ENCODE assay signal across 8 cellular contexts in genomic region chr19:33080761-33081681, GRCh38. TPM values are rescaled to one million over a fixed set of nuclear protein-coding genes. Genes with fewer than 3 reads are reported as not detected.
A peak's percentile ranks its signal among the peaks of the same experiment; 100 is the strongest.
DNase-seq lines count a peak whose midpoint lies in the region; ATAC-seq and TF ChIP-seq lines count a peak whose summit lies in the region.

GPATCH1 (plus strand) TSS chr19:33081181; CDS start chr19:33081194, 13 bp downstream.

- peaks cover 16% of the 10 kb centered on the region for H3K4me1 Mint-ChIP-seq in activated CD4-positive, alpha-beta T cell treated with anti-CD3 and anti-CD28 coated beads for 36 hours

- TF ChIP-seq CTCF in AG09319 (IDR thresholded peaks at IDR 0.05; ENCODE audit: low read depth, low read length) (no peak), choroid plexus epithelial cell (conservative IDR thresholded peaks at IDR 0.05; ENCODE audit: low read depth, low read length) (no peak)

- DNase-seq in AG09319 (ENCODE audit: extremely low read depth, low read depth): peak; percentile 36
- peak; percentile 73 for DNase-seq in NCI-H460 (ENCODE audit: extremely low read depth, low read depth)
- DNase-seq in activated CD4-positive, alpha-beta T cell treated with anti-CD3 and anti-CD28 coated beads for 36 hours: peak; percentile 93
- DNase-seq in choroid plexus epithelial cell (ENCODE audit: low read depth): peak; percentile 82
- peak; percentile 87 for DNase-seq in kidney tubule cell (ENCODE audit: low spot score)
- peak; percentile 45 to 77 for DNase-seq in stimulated activated CD4-positive, alpha-beta T cell treated with anti-CD3 and anti-CD28 coated beads, Interleukin-1b, Interleukin-23, amount 100 ng/mL, for 1 hour (ENCODE audit: low read depth in 2 of 2)

- ATAC-seq in HG03280 (IDR thresholded peaks at IDR 0.05; ENCODE audit: unreplicated experiment): peak; percentile 92
- ATAC-seq in activated CD4-positive, alpha-beta T cell treated with anti-CD3 and anti-CD28 coated beads for 36 hours: peak; percentile 94

- intact Hi-C loops in activated CD4-positive, alpha-beta T cell treated with anti-CD3 and anti-CD28 coated beads for 36 hours (cut with DNase I, micrococcal nuclease): loop anchor here (1.0 to 2.0 kb wide), 9 partner anchors 17 to 676 kb away; partner anchors contain the start of genes FAAP24 (in 2 of the 2), ANKRD27 (in 1 of the 2), CEBPG (in 1 of the 2) and DPY19L3 (in 1 of the 2)

- TF ChIP-seq POLR2A in GM18951 (IDR thresholded peaks at IDR 0.05; ENCODE audit: extremely low read depth, insufficient read depth, insufficient read length): peak; percentile 81

- CTCF ChIA-PET in activated CD4-positive, alpha-beta T cell treated with anti-CD3 and anti-CD28 coated beads for 36 hours (lab: Charles Lee): interaction anchor here (0.9 to 1.3 kb wide), 4 partner anchors 9 to 481 kb away, joined by 3 to 5 read pairs (median 3); no protein-coding TSS in a partner anchor

- peak within 1 kb of the TSS; percentile 97 for H3K4me3 ChIP-seq in choroid plexus epithelial cell (ENCODE audit: low read depth, low read length)

- H3K36me3 Mint-ChIP-seq in activated CD4-positive, alpha-beta T cell treated with anti-CD3 and anti-CD28 coated beads for 36 hours (ENCODE audit: low read depth): no peaks in the 10 kb centered on the region

- H3K27ac Mint-ChIP-seq in activated CD4-positive, alpha-beta T cell treated with anti-CD3 and anti-CD28 coated beads for 36 hours: peak within 1 kb of the TSS; percentile 97

- no peaks in the 10 kb centered on the region for H3K9me3 Mint-ChIP-seq in activated CD4-positive, alpha-beta T cell treated with anti-CD3 and anti-CD28 coated beads for 36 hours (ENCODE audit: low read depth)

- in situ Hi-C loops in GM18951 (cut with MboI; ENCODE audit: low sequenced_read_pairs, unreplicated experiment): no loop called here

- POLR2A ChIA-PET in activated CD4-positive, alpha-beta T cell treated with anti-CD3 and anti-CD28 coated beads for 36 hours (lab: Charles Lee): no interaction called here

- H3K4me3 Mint-ChIP-seq in activated CD4-positive, alpha-beta T cell treated with anti-CD3 and anti-CD28 coated beads for 36 hours: peak within 1 kb of the TSS; percentile 99

- no peaks in the 10 kb centered on the region for H3K27me3 Mint-ChIP-seq in activated CD4-positive, alpha-beta T cell treated with anti-CD3 and anti-CD28 coated beads for 36 hours

RNA-seq across cellular contexts. Expression of gene GPATCH1, which starts in this region (rescaled TPM):
- 4.0 and 5.0 TPM in 2 replicates for total RNA-seq in NCI-H460 (2014; rRNA removed; shearing (Covaris generic))
- 4.5 and 5.7 TPM in 2 replicates for polyA plus RNA-seq in NCI-H460 (2014; cell fraction: nucleus; rRNA removed)
- total RNA-seq in activated CD4-positive, alpha-beta T cell treated with anti-CD3 and anti-CD28 coated beads for 36 hours: 10 to 100 TPM in 1 of 2 experiments, 1 to 10 TPM in 1; 9.5 to 11.1 TPM

Comparison
In these comparisons a context has a peak if more than half of its experiments do, and no peak if none do; other contexts are left out.
1. Peak in every context shown above with its lines: DNase-seq, ATAC-seq and H3K4me3 ChIP-seq.
2. DNase-seq: peak in every context shown above with its lines; median percentile 93 in activated CD4-positive, alpha-beta T cell treated with anti-CD3 and anti-CD28 coated beads for 36 hours; 87 in kidney tubule cell; 82 in choroid plexus epithelial cell; 73 in NCI-H460; 61 in stimulated activated CD4-positive, alpha-beta T cell treated with anti-CD3 and anti-CD28 coated beads, Interleukin-1b, Interleukin-23, amount 100 ng/mL, for 1 hour; 36 in AG09319.